Comparison of ENCODE assay signal across 8 cellular contexts in genomic region chr13:27375686-27376326, GRCh38. TPM values are rescaled to one million over a fixed set of nuclear protein-coding genes. Genes with fewer than 3 reads are reported as not detected.
DNase-seq lines count a peak whose midpoint lies in the region; ATAC-seq and FAIRE-seq lines count a peak whose summit lies in the region.

No MANE protein-coding gene starts in this region.

- intact Hi-C loops in left cardiac atrium (cut with DNase I) = loop anchor here in 1 of 2 donors (2.0 kb wide), 1 partner anchor 451 kb away; no protein-coding TSS in a partner anchor

- H3K9me3 ChIP-seq in SJSA1 (replicated peaks) (no peaks in the 10 kb centered on the region), small intestine (ENCODE audit: control insufficient read depth, low read depth) (no peaks in the 10 kb centered on the region)

- no peak overlapping the region for H3K4me3 ChIP-seq in SJSA1
- no peak overlapping the region for H3K4me3 ChIP-seq in small intestine (ENCODE audit: low read depth in 1 of 2, low read length in 2 of 2)

- peak overlapping the region; percentile 24 for H3K27ac Mint-ChIP-seq in activated naive CD4-positive, alpha-beta T cell treated with anti-CD3 and anti-CD28 coated beads, Interleukin-2, amount 50 U/mL, for 24 hours

- peaks cover 5% of the 10 kb centered on the region for H3K27me3 Mint-ChIP-seq in activated naive CD4-positive, alpha-beta T cell treated with anti-CD3 and anti-CD28 coated beads, Interleukin-2, amount 50 U/mL, for 24 hours

- no peaks in the 10 kb centered on the region for H3K4me1 ChIP-seq in SJSA1 (replicated peaks)
- H3K4me1 ChIP-seq in small intestine (ENCODE audit: control insufficient read depth in 2 of 2, insufficient read depth in 1 of 2, low read depth in 1 of 2, low read length in 1 of 2) = peaks cover 0 to 2% of the 10 kb centered on the region in 2 donors

- no peaks in the 10 kb centered on the region for H3K4me1 Mint-ChIP-seq in activated naive CD4-positive, alpha-beta T cell treated with anti-CD3 and anti-CD28 coated beads, Interleukin-2, amount 50 U/mL, for 24 hours

- no peak overlapping the region for H3K4me3 Mint-ChIP-seq in activated naive CD4-positive, alpha-beta T cell treated with anti-CD3 and anti-CD28 coated beads, Interleukin-2, amount 50 U/mL, for 24 hours

- H3K27me3 ChIP-seq in SJSA1 (replicated peaks) (no peaks in the 10 kb centered on the region), small intestine (ENCODE audit: control insufficient read depth in 2 of 2, insufficient read depth in 2 of 2, low read length in 2 of 2) (no peaks in the 10 kb centered on the region)

- no peaks in the 10 kb centered on the region for H3K36me3 Mint-ChIP-seq in activated naive CD4-positive, alpha-beta T cell treated with anti-CD3 and anti-CD28 coated beads, Interleukin-2, amount 50 U/mL, for 24 hours

- DNase-seq in COR-L47 (lab: John Stamatoyannopoulos, UW) (peak; percentile 22), HuH-7.5 (ENCODE audit: low spot score) (peak; percentile 50), SJSA1 (ENCODE audit: low read depth in 1 of 2, low spot score in 2 of 2) (peak; percentile 22 to 57), left cardiac atrium (peak; percentile 63), small intestine (peak; percentile 49), NCI-H2029 treated with DMSO at 0.1 percent for 48 hours (lab: John Stamatoyannopoulos, UW) (no peak)

- H3K27ac ChIP-seq in SJSA1 = no peak overlapping the region
- H3K27ac ChIP-seq in small intestine (ENCODE audit: low read depth in 1 of 2, low read length in 1 of 2) = no peak overlapping the region

- ATAC-seq in left cardiac atrium = peak; percentile 77 to 82
- no peak for ATAC-seq in HG03378 (IDR thresholded peaks at IDR 0.05; ENCODE audit: unreplicated experiment)

- H3K36me3 ChIP-seq in SJSA1 (no peaks in the 10 kb centered on the region), small intestine (ENCODE audit: control insufficient read depth in 2 of 2, insufficient read depth in 2 of 2, low read length in 2 of 2) (no peaks in the 10 kb centered on the region)

- no peaks in the 10 kb centered on the region for H3K9me3 Mint-ChIP-seq in activated naive CD4-positive, alpha-beta T cell treated with anti-CD3 and anti-CD28 coated beads, Interleukin-2, amount 50 U/mL, for 24 hours

- no peak for FAIRE-seq in small intestine (lab: Jason Lieb, UNC)

- 65 to 66% (median 66%) methylated on average over 15 of the region's 15 CpGs for WGBS in small intestine, 3 donors

RNA-seq across cellular contexts. Expression of gene GTF3A, which starts 48.6 kb away (rescaled TPM):
- total RNA-seq in SJSA1 (2014; rRNA removed; shearing (Covaris generic)) = 58.8 and 106 TPM in 2 replicates
- total RNA-seq in left cardiac atrium = 100 to 1,000 TPM; 159 to 172 TPM
- polyA plus RNA-seq in small intestine = 100 to 1,000 TPM in 2 of 3 donors, 10 to 100 TPM in 1; 98.2 to 129 (median 126) TPM
